In the genomic region with DNA sequence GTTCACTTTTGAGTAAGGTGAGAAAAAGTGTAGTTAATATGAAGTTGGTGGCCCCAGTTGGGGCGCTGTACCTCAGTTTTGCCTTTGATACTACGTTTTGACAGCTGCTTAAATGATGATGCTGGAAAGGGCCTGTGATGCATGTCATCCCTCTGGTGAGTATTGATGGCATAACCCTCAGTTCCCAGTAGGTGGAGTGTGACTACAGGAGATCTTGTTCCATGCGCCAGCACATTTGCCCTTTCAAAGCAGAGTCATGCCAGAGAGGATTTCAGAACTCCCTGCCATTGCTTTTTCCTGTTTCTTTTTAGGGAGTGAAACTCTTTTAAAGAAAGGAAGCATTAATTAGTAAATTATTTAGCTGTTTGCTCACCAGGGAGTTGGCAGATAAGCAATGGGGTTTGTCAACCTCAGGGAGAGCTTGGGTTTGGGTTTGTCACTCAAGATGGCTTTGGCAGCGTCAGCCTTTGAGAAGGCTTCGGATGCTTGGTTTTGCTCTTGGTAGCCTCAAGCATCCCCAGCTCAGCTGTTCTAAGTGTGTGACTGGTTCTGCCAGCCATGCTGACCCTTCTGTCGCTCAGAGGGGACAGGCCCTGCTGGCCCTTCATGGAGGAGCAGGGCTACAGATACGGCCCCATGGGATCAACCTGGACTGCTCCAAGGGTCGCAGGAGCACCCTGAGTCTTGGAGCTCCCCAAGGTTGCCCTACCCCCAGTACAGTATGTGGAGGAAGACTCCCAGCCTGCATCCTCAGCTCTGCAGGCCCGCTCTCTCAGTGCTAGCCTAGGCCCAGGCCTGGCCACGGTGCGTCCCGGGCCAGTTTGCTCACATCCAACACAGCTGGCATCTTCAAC, we compare ENCODE assay signal across 8 cellular contexts. TPM values are rescaled to one million over a fixed set of nuclear protein-coding genes. Genes with fewer than 3 reads are reported as not detected.
A peak's percentile ranks its signal among the peaks of the same experiment; 100 is the strongest.
DNase-seq lines count a peak whose midpoint lies in the region; ATAC-seq, FAIRE-seq and TF ChIP-seq lines count a peak whose summit lies in the region.

No MANE protein-coding gene starts in this region.

- H3K9me3 ChIP-seq in mucosa of descending colon = no peaks in the 10 kb centered on the region

- peaks cover 4% of the 10 kb centered on the region for H3K36me3 ChIP-seq in mucosa of descending colon (ENCODE audit: low read depth)

- TF ChIP-seq CTCF in D721Med (IDR thresholded peaks at IDR 0.05; ENCODE audit: insufficient read depth, missing control alignments) = peak; percentile 61
- peak; percentile 96 for TF ChIP-seq CTCF in epithelial cell of proximal tubule (conservative IDR thresholded peaks at IDR 0.05; ENCODE audit: low read depth, low read length)
- TF ChIP-seq CTCF in mucosa of descending colon (IDR thresholded peaks at IDR 0.05) = peak; percentile 53

- CTCF ChIA-PET in activated CD4-positive, alpha-beta T cell treated with anti-CD3 and anti-CD28 coated beads, Interleukin-2, amount 10 ng/mL, durations not matched to agents 7 days and 5 days (lab: Charles Lee) = interaction anchor here (0.7 to 1.5 kb wide), 8 partner anchors 9 to 226 kb away, joined by 3 to 8 read pairs (median 3); no protein-coding TSS in a partner anchor

- no peaks in the 10 kb centered on the region for H3K4me1 Mint-ChIP-seq in activated CD4-positive, alpha-beta T cell treated with anti-CD3 and anti-CD28 coated beads, Interleukin-2, amount 10 ng/mL, durations not matched to agents 7 days and 5 days
- H3K4me1 Mint-ChIP-seq in stimulated activated naive CD8-positive, alpha-beta T cell treated with anti-CD3 and anti-CD28 coated beads, Interleukin-15, amount 100 ng/mL, for 72 hours = no peaks in the 10 kb centered on the region

- H3K4me3 ChIP-seq in epithelial cell of proximal tubule (ENCODE audit: low read depth, low read length) (no peak overlapping the region), mucosa of descending colon (no peak overlapping the region)

- ATAC-seq in GM19455 (IDR thresholded peaks at IDR 0.05; ENCODE audit: unreplicated experiment) = peak; percentile 69
- ATAC-seq in HG03520 (IDR thresholded peaks at IDR 0.05; ENCODE audit: unreplicated experiment) = peak; percentile 52
- peak; percentile 96 for ATAC-seq in mucosa of descending colon
- peak; percentile 99 for ATAC-seq in stimulated activated naive CD8-positive, alpha-beta T cell treated with anti-CD3 and anti-CD28 coated beads, Interleukin-15, amount 100 ng/mL, for 72 hours

- POLR2A ChIA-PET in activated CD4-positive, alpha-beta T cell treated with anti-CD3 and anti-CD28 coated beads, Interleukin-2, amount 10 ng/mL, durations not matched to agents 7 days and 5 days (lab: Charles Lee) = no interaction called here

- no peaks in the 10 kb centered on the region for H3K27me3 Mint-ChIP-seq in activated CD4-positive, alpha-beta T cell treated with anti-CD3 and anti-CD28 coated beads, Interleukin-2, amount 10 ng/mL, durations not matched to agents 7 days and 5 days
- H3K27me3 Mint-ChIP-seq in stimulated activated naive CD8-positive, alpha-beta T cell treated with anti-CD3 and anti-CD28 coated beads, Interleukin-15, amount 100 ng/mL, for 72 hours = no peaks in the 10 kb centered on the region

- peak; percentile 61 for FAIRE-seq in D721Med (lab: Jason Lieb, UNC)

- DNase-seq in D721Med (ENCODE audit: insufficient read length, low spot score) (peak; percentile 71), NCI-H510A (lab: John Stamatoyannopoulos, UW) (peak; percentile 79), epithelial cell of proximal tubule (ENCODE audit: low read depth) (peak; percentile 46), mucosa of descending colon (peak in 1 of 3 donors; percentile 81)
- peak; percentile 67 for DNase-seq in activated CD4-positive, alpha-beta T cell treated with anti-CD3 and anti-CD28 coated beads, Interleukin-2, amount 10 ng/mL, durations not matched to agents 7 days and 5 days
- DNase-seq in stimulated activated naive CD8-positive, alpha-beta T cell treated with anti-CD3 and anti-CD28 coated beads, Interleukin-15, amount 100 ng/mL, for 72 hours = peak; percentile 46 to 60

- H3K9me3 Mint-ChIP-seq in activated CD4-positive, alpha-beta T cell treated with anti-CD3 and anti-CD28 coated beads, Interleukin-2, amount 10 ng/mL, durations not matched to agents 7 days and 5 days = no peaks in the 10 kb centered on the region
- H3K9me3 Mint-ChIP-seq in stimulated activated naive CD8-positive, alpha-beta T cell treated with anti-CD3 and anti-CD28 coated beads, Interleukin-15, amount 100 ng/mL, for 72 hours = no peaks in the 10 kb centered on the region

- no peak overlapping the region for H3K27ac Mint-ChIP-seq in activated CD4-positive, alpha-beta T cell treated with anti-CD3 and anti-CD28 coated beads, Interleukin-2, amount 10 ng/mL, durations not matched to agents 7 days and 5 days
- H3K27ac Mint-ChIP-seq in stimulated activated naive CD8-positive, alpha-beta T cell treated with anti-CD3 and anti-CD28 coated beads, Interleukin-15, amount 100 ng/mL, for 72 hours = no peak overlapping the region

- H3K36me3 Mint-ChIP-seq in activated CD4-positive, alpha-beta T cell treated with anti-CD3 and anti-CD28 coated beads, Interleukin-2, amount 10 ng/mL, durations not matched to agents 7 days and 5 days (ENCODE audit: low read depth) = no peaks in the 10 kb centered on the region

- peaks cover 16% of the 10 kb centered on the region for H3K4me1 ChIP-seq in mucosa of descending colon (ENCODE audit: low read depth)

- intact Hi-C loops in mucosa of descending colon (cut with DNase I, micrococcal nuclease) = loop anchor here (5.0 to 10.0 kb wide), 3 partner anchors 47 to 187 kb away; no protein-coding TSS in a partner anchor

- no peak overlapping the region for H3K4me3 Mint-ChIP-seq in activated CD4-positive, alpha-beta T cell treated with anti-CD3 and anti-CD28 coated beads, Interleukin-2, amount 10 ng/mL, durations not matched to agents 7 days and 5 days
- H3K4me3 Mint-ChIP-seq in stimulated activated naive CD8-positive, alpha-beta T cell treated with anti-CD3 and anti-CD28 coated beads, Interleukin-15, amount 100 ng/mL, for 72 hours = no peak overlapping the region

RNA-seq across cellular contexts. Expression of a gene that starts 29.1 kb away (rescaled TPM):
- under 1 TPM; 0.45 to 0.58 TPM for total RNA-seq in activated CD4-positive, alpha-beta T cell treated with anti-CD3 and anti-CD28 coated beads, Interleukin-2, amount 10 ng/mL, durations not matched to agents 7 days and 5 days
- 12.6 and 21.3 TPM in 2 replicates for total RNA-seq in epithelial cell of proximal tubule
- total RNA-seq in mucosa of descending colon = 10 to 100 TPM; 10.9 to 32.2 (median 11.9) TPM
